Comparison of ENCODE assay signal across 17 cellular contexts in the genomic region with DNA sequence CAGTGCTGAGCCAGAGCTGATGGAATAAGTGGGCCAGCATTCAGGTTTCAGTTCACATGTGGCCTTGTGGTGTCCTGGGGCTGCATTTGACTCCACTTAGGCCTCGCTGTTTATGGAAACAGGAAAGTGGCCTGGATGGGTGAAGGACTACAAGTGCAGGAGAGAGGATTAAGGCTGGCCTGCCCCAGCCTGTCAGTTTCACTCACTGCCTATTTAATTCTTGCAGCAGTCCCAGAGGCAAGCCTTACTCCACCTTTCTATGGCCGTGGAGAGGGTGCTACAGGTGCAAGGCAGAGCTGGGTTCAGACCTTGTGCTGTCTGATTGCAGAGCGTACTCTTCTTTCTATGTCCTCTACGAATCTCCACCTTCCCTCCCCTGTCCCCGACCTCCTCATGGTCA. TPM values are rescaled to one million over a fixed set of nuclear protein-coding genes. Genes with fewer than 3 reads are reported as not detected.
DNase-seq lines count a peak whose midpoint lies in the region; ATAC-seq, FAIRE-seq and TF ChIP-seq lines count a peak whose summit lies in the region.
"Had no signal": no experiment of that assay in that cellular context is flagged by ENCODE, and none has a peak within 500 bp of the region (broad histone marks: within the 10 kb centered on the region; RNA-seq: fewer than 3 reads in every experiment).

No MANE protein-coding gene starts in this region.

- FAIRE-seq in GM12892 (lab: Jason Lieb, UNC) = no peak
- FAIRE-seq: K562 had no signal

- WGBS in stomach, 5 donors = 67 to 76% (median 73%) methylated on average over 5 of the region's 5 CpGs

- no peak overlapping the region for H2AFZ ChIP-seq in PC-9

- TF ChIP-seq EP300 in stomach (IDR thresholded peaks at IDR 0.05) = no peak

- peak; percentile 43 for ATAC-seq in Right ventricle myocardium superior (ENCODE audit: poor library complexity)
- ATAC-seq in Right ventricle myocardium inferior = no peak
- ATAC-seq in lower lobe of right lung = peak in 1 of 2 donors; percentile 32
- ATAC-seq: K562 had no signal

- CTCF ChIA-PET in PC-9 (lab: Charles Lee) = no interaction called here

- TF ChIP-seq POLR2A in stomach (IDR thresholded peaks at IDR 0.05) (no peak), GM12892 (IDR thresholded peaks at IDR 0.05; ENCODE audit: low read depth, low read length) (no peak)

- no peak for TF ChIP-seq CTCF in dorsolateral prefrontal cortex (IDR thresholded peaks at IDR 0.05 in 54 of 56, conservative IDR thresholded peaks at IDR 0.05 in 2 of 56; ENCODE audit: low read depth in 1 of 56, partially characterized antibody in 56 of 56)
- TF ChIP-seq CTCF in lower lobe of right lung (IDR thresholded peaks at IDR 0.05) = no peak
- TF ChIP-seq CTCF in stomach (IDR thresholded peaks at IDR 0.05) = no peak
- TF ChIP-seq CTCF in PC-9 (conservative IDR thresholded peaks at IDR 0.05) = no peak

- H4K20me1 ChIP-seq in PC-9 (ENCODE audit: insufficient read depth) = peaks cover 30% of the 10 kb centered on the region

- no peaks in the 10 kb centered on the region for H3K9me2 ChIP-seq in PC-9 (ENCODE audit: insufficient read depth)

- H3K4me1 ChIP-seq in lower lobe of right lung = peaks cover 16% of the 10 kb centered on the region
- H3K4me1 ChIP-seq in stomach = peaks cover 0 to 37% (median 22%) of the 10 kb centered on the region in 4 donors
- H3K4me1 ChIP-seq in PC-9 (replicated peaks; ENCODE audit: insufficient read depth) = peaks cover 6% of the 10 kb centered on the region; the same call in 1 of the 2 replicates

- H3K36me3 ChIP-seq in lower lobe of right lung = no peaks in the 10 kb centered on the region
- H3K36me3 ChIP-seq in stomach = no peaks in the 10 kb centered on the region
- no peaks in the 10 kb centered on the region for H3K36me3 ChIP-seq in PC-9 (ENCODE audit: low read depth)

- H3K4me2 ChIP-seq in PC-9 = no peak overlapping the region
- H3K4me2 ChIP-seq: BLaER1 treated with 17β-estradiol and CSF1 and Interleukin-3, amounts not matched to agents 10 nM and 100 nM had no signal

- H3K27ac ChIP-seq in dorsolateral prefrontal cortex (peak overlapping the region in 49 of 59 donors; percentile 9 to 79 (median 49)), lower lobe of right lung (peak overlapping the region; percentile 37), stomach (peak overlapping the region in 3 of 5 donors; percentile 14 to 66 (median 35)), PC-9 (no peak overlapping the region)
- H3K27ac ChIP-seq: BLaER1 treated with 17β-estradiol and CSF1 and Interleukin-3, amounts not matched to agents 10 nM and 100 nM had no signal

- POLR2A ChIA-PET in PC-9 (lab: Charles Lee; ENCODE audit: unreplicated experiment) = no interaction called here

- H3K27me3 ChIP-seq in dorsolateral prefrontal cortex = no peaks in the 10 kb centered on the region
- H3K27me3 ChIP-seq in lower lobe of right lung (ENCODE audit: low read depth) = no peaks in the 10 kb centered on the region
- H3K27me3 ChIP-seq in stomach = no peaks in the 10 kb centered on the region
- H3K27me3 ChIP-seq in PC-9 (ENCODE audit: insufficient read depth, low read depth) = no peaks in the 10 kb centered on the region
- H3K27me3 ChIP-seq: BLaER1 treated with 17β-estradiol and CSF1 and Interleukin-3, amounts not matched to agents 10 nM and 100 nM had no signal

- no peak for DNase-seq in Right ventricle myocardium superior
- DNase-seq in Right ventricle myocardium inferior (ENCODE audit: missing footprints) = no peak
- DNase-seq in dorsolateral prefrontal cortex = no peak
- no peak for DNase-seq in lower lobe of right lung
- DNase-seq in stomach = no peak
- no peak for DNase-seq in PC-9
- DNase-seq in GM12892 (ENCODE audit: insufficient read length) = no peak
- DNase-seq in NK-92 treated with Interleukin-12 subunit alpha and Interleukin-12 subunit beta, amount 100 ng/mL, for 24 hours (lab: John Stamatoyannopoulos, UW) = no peak
- DNase-seq: 8988T, HCEC 1CT, NCI-H1436 treated with DMSO at 0.1 percent for 48 hours, NCI-H2081, NCI-H2227 treated with DMSO at 0.1 percent for 48 hours, NCI-H69, SHP77 treated with DMSO at 0.1 percent for 48 hours had no signal

- intact Hi-C loops in Right ventricle myocardium superior (cut with DNase I) = no loop called here
- intact Hi-C loops in Right ventricle myocardium inferior (cut with DNase I) = no loop called here
- intact Hi-C loops in dorsolateral prefrontal cortex (cut with DNase I) = no loop called here
- intact Hi-C loops in lower lobe of right lung (cut with DNase I) = no loop called here
- intact Hi-C loops in stomach (cut with DNase I; ENCODE audit: low total_unique reads) = no loop called here
- intact Hi-C loops in PC-9 (cut with micrococcal nuclease; ENCODE audit: unreplicated experiment) = no loop called here

- H3K79me2 ChIP-seq in PC-9 (ENCODE audit: low read depth) = peaks cover 97% of the 10 kb centered on the region

- no TSS peak for BruUV-seq in PC-9 (replicated peaks; lab: Mats Ljungman, UMichigan)

- H3F3A ChIP-seq in PC-9 (ENCODE audit: insufficient read depth, low read depth) = peaks cover 13% of the 10 kb centered on the region; the same call in 1 of the 2 replicates

- H3K4me3 ChIP-seq in dorsolateral prefrontal cortex (no peak overlapping the region), lower lobe of right lung (no peak overlapping the region), stomach (no peak overlapping the region), PC-9 (no peak overlapping the region)
- H3K4me3 ChIP-seq: BLaER1 treated with 17β-estradiol and CSF1 and Interleukin-3, amounts not matched to agents 10 nM and 100 nM; K562 had no signal

- H3K9me3 ChIP-seq in lower lobe of right lung = no peaks in the 10 kb centered on the region
- no peaks in the 10 kb centered on the region for H3K9me3 ChIP-seq in stomach
- H3K9me3 ChIP-seq in PC-9 (ENCODE audit: insufficient read depth, low read depth) = no peaks in the 10 kb centered on the region

RNA-seq across cellular contexts. Expression of gene ABHD17C, which starts 37.7 kb away (rescaled TPM):
- 8.0 TPM for total RNA-seq in Right ventricle myocardium superior
- total RNA-seq in Right ventricle myocardium inferior = 7.5 TPM
- total RNA-seq in dorsolateral prefrontal cortex = 10 to 100 TPM; 14.5 to 33.2 (median 21.2) TPM
- total RNA-seq in lower lobe of right lung = 28.2 TPM
- 10 to 100 TPM in 3 of 5 donors, 1 to 10 TPM in 2; 1.2 to 30.5 (median 25.1) TPM for total RNA-seq in stomach
- polyA plus RNA-seq in stomach = 10 to 100 TPM; 14.0 to 55.3 (median 17.1) TPM
- 35.6 and 42.2 TPM in 2 replicates for total RNA-seq in PC-9 (2021)
- 2.1 TPM for polyA plus RNA-seq in GM12892 (2012; ENCODE audit: missing spikeins)

RNA-seq across cellular contexts. Expression of gene CEMIP, which starts 46.4 kb away (rescaled TPM):
- not detected for total RNA-seq in Right ventricle myocardium superior
- total RNA-seq in Right ventricle myocardium inferior = 0.14 TPM
- total RNA-seq in dorsolateral prefrontal cortex = 10 to 100 TPM in 87 of 120 experiments, 1 to 10 TPM in 33; 2.8 to 70.9 (median 12.4) TPM
- 7.3 TPM for total RNA-seq in lower lobe of right lung
- total RNA-seq in stomach = 1 to 10 TPM in 2 of 5 donors, not detected in 3; 1.3 to 2.6 TPM
- 1 to 10 TPM in 1 of 3 donors, under 1 TPM in 1, not detected in 1; 0.53 to 1.4 TPM for polyA plus RNA-seq in stomach
- 0.58 and 0.61 TPM in 2 replicates for total RNA-seq in PC-9 (2021)
- polyA plus RNA-seq in GM12892 (2012; ENCODE audit: missing spikeins) = 0.87 TPM
- polyA plus RNA-seq: K562 had no signal
